ENCODE assay signal across 9 cellular contexts in genomic region chr3:2614578-2614977, GRCh38.
"Had no signal": no experiment of that assay in that cellular context is flagged by ENCODE, and none has a peak within 500 bp of the region (broad histone marks: within the 10 kb centered on the region; RNA-seq: fewer than 3 reads in every experiment).

No MANE protein-coding gene starts in this region.

- H2AFZ ChIP-seq: GM23338 had no signal

- H3K4me2 ChIP-seq: GM23338 had no signal

- FAIRE-seq: H1, H54, HTR-8/SVneo, K562 had no signal

- H3K4me3 ChIP-seq: GM23338, K562 had no signal

- DNase-seq: H9, HCEC 1CT, IMR-90, KG1 had no signal

- ATAC-seq: GM23338, K562 had no signal
